13 cellular contexts compared by ENCODE assay signal in genomic region chr1:99548924-99549605, GRCh38.
DNase-seq lines count a peak whose midpoint lies in the region; ATAC-seq, FAIRE-seq and TF ChIP-seq lines count a peak whose summit lies in the region.
"Had no signal": no experiment of that assay in that cellular context is flagged by ENCODE, and none has a peak within 500 bp of the region (broad histone marks: within the 10 kb centered on the region; RNA-seq: fewer than 3 reads in every experiment).

No MANE protein-coding gene starts in this region.

- no peak for FAIRE-seq in urothelium cell line (lab: Jason Lieb, UNC)

- TF ChIP-seq CTCF in LNCaP clone FGC (IDR thresholded peaks at IDR 0.05; ENCODE audit: control insufficient read depth, extremely low read depth, insufficient read depth) = no peak
- no peak for TF ChIP-seq CTCF in fibroblast of pulmonary artery (IDR thresholded peaks at IDR 0.05; ENCODE audit: low read length, missing control alignments)
- TF ChIP-seq CTCF in retinal pigment epithelial cell (conservative IDR thresholded peaks at IDR 0.05; ENCODE audit: low read depth, low read length) = no peak

- ATAC-seq in HG02970 (IDR thresholded peaks at IDR 0.05; ENCODE audit: low FRiP score, unreplicated experiment) = no peak

- H3K4me3 ChIP-seq in LNCaP clone FGC (ENCODE audit: low read depth, low read length) = no peak overlapping the region
- no peak overlapping the region for H3K4me3 ChIP-seq in fibroblast of pulmonary artery (replicated peaks; ENCODE audit: low read depth, low read length)
- H3K4me3 ChIP-seq in retinal pigment epithelial cell (ENCODE audit: low read length) = no peak overlapping the region
- H3K4me3 ChIP-seq: skin epidermis had no signal

- DNase-seq in LNCaP clone FGC (ENCODE audit: low read depth) = peak; percentile 61
- peak; percentile 90 for DNase-seq in NCI-H82 (lab: John Stamatoyannopoulos, UW)
- DNase-seq in fibroblast of pulmonary artery (ENCODE audit: low read depth) = peak; percentile 71
- peak; percentile 86 for DNase-seq in retinal pigment epithelial cell (ENCODE audit: low read depth)
- DNase-seq in activated CD4-positive, alpha-beta T cell treated with anti-CD3 and anti-CD28 coated beads for 48 hours = no peak
- DNase-seq in GOT3 (lab: John Stamatoyannopoulos, UW) = no peak
- DNase-seq in urothelium cell line (ENCODE audit: low spot score) = no peak
- DNase-seq: activated CD4-positive, alpha-beta T cell treated with anti-CD3 and anti-CD28 coated beads, Interleukin-2, amount 10 ng/mL, durations not matched to agents 7 days and 5 days; activated naive CD4-positive, alpha-beta T cell treated with anti-CD3 and anti-CD28 coated beads for 36 hours; Calu3; glutamatergic neuron had no signal

Comparison
In these comparisons a context has a peak if more than half of its experiments do, and no peak if none do; other contexts are left out.
1. DNase-seq: peak in LNCaP clone FGC (single experiment), NCI-H82 (single experiment), fibroblast of pulmonary artery (single experiment) and retinal pigment epithelial cell (single experiment); none in activated CD4-positive, alpha-beta T cell treated with anti-CD3 and anti-CD28 coated beads for 48 hours (single experiment), GOT3 (single experiment) and urothelium cell line (single experiment).